Comparison of ENCODE assay signal across 12 cellular contexts in the genomic region with DNA sequence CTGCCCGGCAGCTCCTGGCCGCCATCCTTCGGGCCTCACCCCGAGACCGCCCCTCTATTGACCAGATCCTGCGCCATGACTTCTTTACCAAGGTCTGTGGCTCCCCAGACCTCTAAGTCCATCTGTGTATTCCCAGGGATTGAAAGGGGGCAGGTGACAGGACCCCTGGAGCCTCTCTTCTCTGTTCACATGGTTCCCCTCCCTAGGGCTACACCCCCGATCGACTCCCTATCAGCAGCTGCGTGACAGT. TPM values are rescaled to one million over a fixed set of nuclear protein-coding genes. Genes with fewer than 3 reads are reported as not detected.
DNase-seq lines count a peak whose midpoint lies in the region; ATAC-seq and TF ChIP-seq lines count a peak whose summit lies in the region.
"Had no signal": no experiment of that assay in that cellular context is flagged by ENCODE, and none has a peak within 500 bp of the region (broad histone marks: within the 10 kb centered on the region; RNA-seq: fewer than 3 reads in every experiment).

No MANE protein-coding gene starts in this region.

- intact Hi-C loops in dendritic cell treated with granulocyte-macrophage colony-stimulating factor and Interleukin-4, amounts not matched to agents 40 ng/mL and 50 ng/mL, for 4 days (cut with micrococcal nuclease): no loop called here
- intact Hi-C loops in testis (cut with DNase I; ENCODE audit: low total_unique reads): no loop called here

- H3K27me3 ChIP-seq in testis: no peaks in the 10 kb centered on the region

- TF ChIP-seq CTCF in AG09309 (IDR thresholded peaks at IDR 0.05; ENCODE audit: control insufficient read depth, insufficient read depth, low read depth, low read length, missing control alignments) (no peak), neural crest cell (conservative IDR thresholded peaks at IDR 0.05) (no peak), testis (IDR thresholded peaks at IDR 0.05) (no peak)

- no peak for DNase-seq in AG09309 (ENCODE audit: low read depth)
- DNase-seq in neural crest cell (ENCODE audit: low read depth, low spot score): no peak
- DNase-seq in NCI-H187 treated with DMSO at 0.1 percent for 48 hours (lab: John Stamatoyannopoulos, UW): no peak
- no peak for DNase-seq in testis
- DNase-seq in anterior cingulate cortex (lab: John Stamatoyannopoulos, UW): no peak
- DNase-seq: HCEC 1CT, NCI-H187 had no signal

- WGBS in testis, 2 donors: 83 to 90% methylated on average over 9 of the region's 9 CpGs

- H3K36me3 Mint-ChIP-seq in IgD-negative memory B cell (peaks cover 1% of the 10 kb centered on the region), neural crest cell (ENCODE audit: low read depth) (peaks cover 9% of the 10 kb centered on the region)
- peaks cover 65% of the 10 kb centered on the region for H3K36me3 Mint-ChIP-seq in dendritic cell treated with granulocyte-macrophage colony-stimulating factor and Interleukin-4, amounts not matched to agents 40 ng/mL and 50 ng/mL, for 4 days (ENCODE audit: low read depth)

- peak overlapping the region; percentile 97 for H3K4me3 ChIP-seq in AG09309 (ENCODE audit: control insufficient read depth, low read depth, low read length)
- H3K4me3 ChIP-seq in testis: no peak overlapping the region

- H3K27ac Mint-ChIP-seq in IgD-negative memory B cell (peak overlapping the region; percentile 31 to 88 (median 54)), neural crest cell (ENCODE audit: unreplicated experiment) (peak overlapping the region; percentile 83)
- peak overlapping the region; percentile 47 for H3K27ac Mint-ChIP-seq in dendritic cell treated with granulocyte-macrophage colony-stimulating factor and Interleukin-4, amounts not matched to agents 40 ng/mL and 50 ng/mL, for 4 days

- no peak for TF ChIP-seq POLR2A in testis (IDR thresholded peaks at IDR 0.05)

- no peak for ATAC-seq in HG02884 (IDR thresholded peaks at IDR 0.05; ENCODE audit: unreplicated experiment)

- H3K9me3 Mint-ChIP-seq in IgD-negative memory B cell (no peaks in the 10 kb centered on the region), neural crest cell (no peaks in the 10 kb centered on the region)
- H3K9me3 Mint-ChIP-seq in dendritic cell treated with granulocyte-macrophage colony-stimulating factor and Interleukin-4, amounts not matched to agents 40 ng/mL and 50 ng/mL, for 4 days: no peaks in the 10 kb centered on the region

- H3K4me3 Mint-ChIP-seq in IgD-negative memory B cell: peak overlapping the region; percentile 21 to 81 (median 44)
- peak overlapping the region; percentile 32 for H3K4me3 Mint-ChIP-seq in dendritic cell treated with granulocyte-macrophage colony-stimulating factor and Interleukin-4, amounts not matched to agents 40 ng/mL and 50 ng/mL, for 4 days
- peak overlapping the region; percentile 84 for H3K4me3 Mint-ChIP-seq in neural crest cell

- H3K27ac ChIP-seq in testis: no peak overlapping the region

- H3K27me3 Mint-ChIP-seq in IgD-negative memory B cell (no peaks in the 10 kb centered on the region), neural crest cell (ENCODE audit: low read depth) (peaks cover 4% of the 10 kb centered on the region)
- no peaks in the 10 kb centered on the region for H3K27me3 Mint-ChIP-seq in dendritic cell treated with granulocyte-macrophage colony-stimulating factor and Interleukin-4, amounts not matched to agents 40 ng/mL and 50 ng/mL, for 4 days

- no peaks in the 10 kb centered on the region for H3K36me3 ChIP-seq in testis (ENCODE audit: low read depth, missing control alignments)

- H3K9me3 ChIP-seq in testis: no peaks in the 10 kb centered on the region

- peaks cover 21 to 29% (median 21%) of the 10 kb centered on the region in 3 donors for H3K4me1 Mint-ChIP-seq in IgD-negative memory B cell
- peaks cover 75% of the 10 kb centered on the region for H3K4me1 Mint-ChIP-seq in dendritic cell treated with granulocyte-macrophage colony-stimulating factor and Interleukin-4, amounts not matched to agents 40 ng/mL and 50 ng/mL, for 4 days (ENCODE audit: low read depth)
- peaks cover 44% of the 10 kb centered on the region for H3K4me1 Mint-ChIP-seq in neural crest cell

- H3K4me1 ChIP-seq in testis: peaks cover 34% of the 10 kb centered on the region

RNA-seq across cellular contexts. Expression of gene PLK3, which starts 2.8 kb away (rescaled TPM):
- polyA plus RNA-seq in IgD-negative memory B cell: 9.6 TPM
- total RNA-seq in neural crest cell: 15.3 and 15.7 TPM in 2 replicates
- 10 to 100 TPM; 16.4 to 17.2 TPM for total RNA-seq in testis
- 7.2 TPM for polyA plus RNA-seq in testis (ENCODE audit: insufficient read depth, low read depth, low replicate concordance)

RNA-seq across cellular contexts. Expression of gene DYNLT4, which starts 4.2 kb away (rescaled TPM):
- polyA plus RNA-seq in IgD-negative memory B cell (not detected), testis (ENCODE audit: insufficient read depth, low read depth, low replicate concordance) (0.47 TPM)
- total RNA-seq in neural crest cell (not detected in 2 replicates), testis (1 to 10 TPM; 3.2 to 4.0 TPM)
- total RNA-seq: esophagus mucosa, myocyte had no signal

RNA-seq across cellular contexts. Expression of gene BTBD19, which starts 5.3 kb away (rescaled TPM):
- polyA plus RNA-seq in IgD-negative memory B cell (not detected), testis (ENCODE audit: insufficient read depth, low read depth, low replicate concordance) (5.4 TPM)
- total RNA-seq in neural crest cell (5.5 and 6.5 TPM in 2 replicates), testis (10 to 100 TPM; 10.2 to 14.1 TPM)

RNA-seq across cellular contexts. Expression of gene BEST4, which starts 15.0 kb away (rescaled TPM):
- polyA plus RNA-seq in IgD-negative memory B cell: 0.94 TPM
- total RNA-seq in neural crest cell: 0.14 and 0.23 TPM in 2 replicates
- 1 to 10 TPM; 1.1 to 1.7 TPM for total RNA-seq in testis
- polyA plus RNA-seq in testis (ENCODE audit: insufficient read depth, low read depth, low replicate concordance): 0.79 TPM
- total RNA-seq: esophagus mucosa had no signal

RNA-seq across cellular contexts. Expression of gene RPS8, which starts 27.6 kb away (rescaled TPM):
- 1,590 TPM for polyA plus RNA-seq in IgD-negative memory B cell
- total RNA-seq in neural crest cell: 2,216 and 2,317 TPM in 2 replicates
- total RNA-seq in testis: 100 to 1,000 TPM; 431 to 935 TPM
- polyA plus RNA-seq in testis (ENCODE audit: insufficient read depth, low read depth, low replicate concordance): 860 TPM

Comparison
In these comparisons a context has a peak if more than half of its experiments do, and no peak if none do; other contexts are left out.
1. H3K4me3 Mint-ChIP-seq: peak in every context shown above with its lines; median percentile 84 in neural crest cell; 44 in IgD-negative memory B cell; 32 in dendritic cell treated with granulocyte-macrophage colony-stimulating factor and Interleukin-4, amounts not matched to agents 40 ng/mL and 50 ng/mL, for 4 days.